ENCODE assay signal across 13 cellular contexts in genomic region chr5:142106061-142106460, GRCh38. TPM values are rescaled to one million over a fixed set of nuclear protein-coding genes. Genes with fewer than 3 reads are reported as not detected.
DNase-seq lines count a peak whose midpoint lies in the region; ATAC-seq, FAIRE-seq and TF ChIP-seq lines count a peak whose summit lies in the region.
"Had no signal": no experiment of that assay in that cellular context is flagged by ENCODE, and none has a peak within 500 bp of the region (broad histone marks: within the 10 kb centered on the region; RNA-seq: fewer than 3 reads in every experiment).

No MANE protein-coding gene starts in this region.

- peaks cover 5% of the 10 kb centered on the region for H3K9me3 Mint-ChIP-seq in activated naive CD8-positive, alpha-beta T cell treated with anti-CD3 and anti-CD28 coated beads for 36 hours

- H3K4me1 Mint-ChIP-seq in activated naive CD8-positive, alpha-beta T cell treated with anti-CD3 and anti-CD28 coated beads for 36 hours, result peaks cover 52% of the 10 kb centered on the region

- H3K27me3 Mint-ChIP-seq in activated naive CD8-positive, alpha-beta T cell treated with anti-CD3 and anti-CD28 coated beads for 36 hours, result no peaks in the 10 kb centered on the region

- no peak for TF ChIP-seq POLR2A in suprapubic skin (IDR thresholded peaks at IDR 0.05)

- peak overlapping the region; percentile 96 for H3K27ac Mint-ChIP-seq in activated naive CD8-positive, alpha-beta T cell treated with anti-CD3 and anti-CD28 coated beads for 36 hours
- H3K27ac Mint-ChIP-seq: stimulated activated naive B cell treated with anti-CD40 and anti-IgM and Interleukin-4, amounts not matched to agents 10 μg/mL and 1 μg/mL and 100 μg/mL, for 72 hours had no signal

- no peak overlapping the region for H3K9ac ChIP-seq in kidney (ENCODE audit: low read length in 2 of 2)

- no peak for TF ChIP-seq EP300 in suprapubic skin (IDR thresholded peaks at IDR 0.05)

- H3K4me3 Mint-ChIP-seq in activated naive CD8-positive, alpha-beta T cell treated with anti-CD3 and anti-CD28 coated beads for 36 hours, result peak overlapping the region; percentile 53
- H3K4me3 Mint-ChIP-seq: stimulated activated naive B cell treated with anti-CD40 and anti-IgM and Interleukin-4, amounts not matched to agents 10 μg/mL and 1 μg/mL and 100 μg/mL, for 72 hours had no signal

- H3K4me3 ChIP-seq in suprapubic skin, result no peak overlapping the region
- H3K4me3 ChIP-seq in kidney (ENCODE audit: low read length in 2 of 2), result no peak overlapping the region

- H3K9me3 ChIP-seq in suprapubic skin, result no peaks in the 10 kb centered on the region
- H3K9me3 ChIP-seq in kidney (ENCODE audit: control insufficient read depth in 1 of 2, low read length in 2 of 2), result no peaks in the 10 kb centered on the region

- H3K4me1 ChIP-seq in suprapubic skin (peaks cover 40% of the 10 kb centered on the region), kidney (ENCODE audit: control insufficient read depth in 1 of 2, insufficient read depth in 1 of 2, low read depth in 1 of 2, low read length in 2 of 2) (peaks cover 7 to 8% of the 10 kb centered on the region in 2 donors)

- no peak for FAIRE-seq in kidney (lab: Jason Lieb, UNC)

- H3K36me3 Mint-ChIP-seq in activated naive CD8-positive, alpha-beta T cell treated with anti-CD3 and anti-CD28 coated beads for 36 hours, result peaks cover 23% of the 10 kb centered on the region
- H3K36me3 Mint-ChIP-seq: stimulated activated naive B cell treated with anti-CD40 and anti-IgM and Interleukin-4, amounts not matched to agents 10 μg/mL and 1 μg/mL and 100 μg/mL, for 72 hours had no signal

- no peak for TF ChIP-seq CTCF in suprapubic skin (IDR thresholded peaks at IDR 0.05)
- no peak for TF ChIP-seq CTCF in kidney (IDR thresholded peaks at IDR 0.05; ENCODE audit: borderline replicate concordance, extremely low read depth, insufficient read depth)

- peak; percentile 71 for DNase-seq in GM03348 (ENCODE audit: low spot score)
- no peak for DNase-seq in activated naive CD8-positive, alpha-beta T cell treated with anti-CD3 and anti-CD28 coated beads for 36 hours
- no peak for DNase-seq in left cardiac atrium
- no peak for DNase-seq in suprapubic skin (ENCODE audit: low spot score in 2 of 2)
- no peak for DNase-seq in kidney
- DNase-seq: activated effector memory CD4-positive, alpha-beta T cell treated with anti-CD3 and anti-CD28 coated beads, Interleukin-2, amount 50 U/mL, for 16 hours; Calu3; MV-4-11; NCI-H226; stimulated activated CD4-positive, alpha-beta T cell treated with anti-CD3 and anti-CD28 coated beads, Interleukin-4, amount 100 ng/mL, for 4 hours; stimulated activated naive B cell treated with anti-CD40 and anti-IgM and Interleukin-4, amounts not matched to agents 10 μg/mL and 1 μg/mL and 100 μg/mL, for 72 hours had no signal

- ATAC-seq in left cardiac atrium (peak; percentile 1 to 3), HG03039 (IDR thresholded peaks at IDR 0.05; ENCODE audit: unreplicated experiment) (no peak), GM19467 (IDR thresholded peaks at IDR 0.05; ENCODE audit: unreplicated experiment) (no peak)
- ATAC-seq: stimulated activated naive B cell treated with anti-CD40 and anti-IgM and Interleukin-4, amounts not matched to agents 10 μg/mL and 1 μg/mL and 100 μg/mL, for 72 hours had no signal

- intact Hi-C loops in left cardiac atrium (cut with DNase I) (loop anchor here in 1 of 2 donors (5.0 kb wide), 1 partner anchor 89 kb away; no protein-coding TSS in a partner anchor), kidney (cut with DNase I) (no loop called here)

- no peaks in the 10 kb centered on the region for H3K27me3 ChIP-seq in suprapubic skin

- H3K36me3 ChIP-seq in suprapubic skin (no peaks in the 10 kb centered on the region), kidney (ENCODE audit: control insufficient read depth in 1 of 2, insufficient read depth in 2 of 2, low read length in 2 of 2) (no peaks in the 10 kb centered on the region)

- H3K27ac ChIP-seq in suprapubic skin (peak overlapping the region; percentile 71), kidney (ENCODE audit: low read depth in 2 of 2, low read length in 2 of 2) (no peak overlapping the region)

- WGBS in suprapubic skin, result 44% methylated on average over 3 of the region's 3 CpGs

RNA-seq across cellular contexts. Expression of gene NDFIP1, which starts 2.5 kb away (rescaled TPM):
- 100 to 1,000 TPM in 1 of 2 experiments, 10 to 100 TPM in 1; 97.3 to 100 TPM for total RNA-seq in activated naive CD8-positive, alpha-beta T cell treated with anti-CD3 and anti-CD28 coated beads for 36 hours
- total RNA-seq in left cardiac atrium (10 to 100 TPM; 54.9 to 63.6 TPM), suprapubic skin (100 to 1,000 TPM in 1 of 4 donors, 10 to 100 TPM in 3; 57.8 to 116 (median 75.7) TPM), kidney (107 TPM)
- polyA plus RNA-seq in kidney (ENCODE audit: insufficient read depth, low read depth, low replicate concordance), result 92.8 TPM

Comparison
In these comparisons a context has a peak if more than half of its experiments do, and no peak if none do; other contexts are left out.
1. ATAC-seq: peak in left cardiac atrium (2 of 2); none in HG03039 (single experiment) and GM19467 (single experiment).